14 cellular contexts compared by ENCODE assay signal in the genomic region with DNA sequence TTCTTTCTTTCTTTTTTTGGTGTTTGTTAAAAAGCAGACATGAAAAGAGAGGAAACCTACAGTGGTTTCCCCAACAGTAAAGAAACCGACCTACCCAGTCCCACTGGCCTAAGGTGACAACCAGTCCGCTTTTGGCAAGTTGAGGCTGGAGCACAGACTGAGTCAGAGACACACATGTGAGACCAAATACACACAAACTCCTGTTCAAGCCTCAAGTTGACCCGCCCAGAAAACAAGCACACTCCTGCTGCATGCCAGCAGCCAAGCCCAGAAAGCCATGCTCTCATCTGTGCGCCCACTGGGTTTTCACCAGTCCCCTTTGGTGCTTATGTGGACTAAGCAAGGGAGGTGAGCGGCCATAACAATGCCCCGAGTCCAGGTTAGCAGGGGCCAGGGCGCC.
"Had no signal": no experiment of that assay in that cellular context is flagged by ENCODE, and none has a peak within 500 bp of the region (broad histone marks: within the 10 kb centered on the region; RNA-seq: fewer than 3 reads in every experiment).

No MANE protein-coding gene starts in this region.

- ATAC-seq: psoas muscle; right lobe of liver; stimulated activated naive CD8-positive, alpha-beta T cell treated with anti-CD3 and anti-CD28 coated beads, Interleukin-15, amount 100 ng/mL, for 72 hours had no signal

- H3K79me2 ChIP-seq: hepatocyte had no signal

- H2AFZ ChIP-seq: hepatocyte had no signal

- H3K36me3 ChIP-seq: right lobe of liver, upper lobe of left lung had no signal

- H3K27ac ChIP-seq: hepatocyte, psoas muscle, right lobe of liver, spleen, testis, upper lobe of left lung had no signal

- H3K9me3 ChIP-seq: psoas muscle, right lobe of liver, spleen, testis, upper lobe of left lung had no signal

- H3K27me3 ChIP-seq: hepatocyte, right lobe of liver, spleen, testis, upper lobe of left lung had no signal

- H3K4me3 ChIP-seq: hepatocyte, psoas muscle, right lobe of liver, spleen, testis, upper lobe of left lung had no signal

- H3K4me2 ChIP-seq: hepatocyte had no signal

- H3K4me1 ChIP-seq: psoas muscle, right lobe of liver, upper lobe of left lung had no signal

- DNase-seq: activated B cell treated with CpG ODN at 0.5 μM for 24 hours; activated CD4-positive, alpha-beta T cell treated with anti-CD3 and anti-CD28 coated beads for 48 hours; activated naive CD8-positive, alpha-beta T cell treated with anti-CD3 and anti-CD28 coated beads for 36 hours; amygdala; effector memory CD4-positive, alpha-beta T cell; islet precursor cell; psoas muscle; right lobe of liver; spleen; stimulated activated naive CD8-positive, alpha-beta T cell treated with anti-CD3 and anti-CD28 coated beads, Interleukin-15, amount 100 ng/mL, for 72 hours; SW 1271; testis; upper lobe of left lung had no signal
